ENCODE assay signal across 27 cellular contexts in the genomic region with DNA sequence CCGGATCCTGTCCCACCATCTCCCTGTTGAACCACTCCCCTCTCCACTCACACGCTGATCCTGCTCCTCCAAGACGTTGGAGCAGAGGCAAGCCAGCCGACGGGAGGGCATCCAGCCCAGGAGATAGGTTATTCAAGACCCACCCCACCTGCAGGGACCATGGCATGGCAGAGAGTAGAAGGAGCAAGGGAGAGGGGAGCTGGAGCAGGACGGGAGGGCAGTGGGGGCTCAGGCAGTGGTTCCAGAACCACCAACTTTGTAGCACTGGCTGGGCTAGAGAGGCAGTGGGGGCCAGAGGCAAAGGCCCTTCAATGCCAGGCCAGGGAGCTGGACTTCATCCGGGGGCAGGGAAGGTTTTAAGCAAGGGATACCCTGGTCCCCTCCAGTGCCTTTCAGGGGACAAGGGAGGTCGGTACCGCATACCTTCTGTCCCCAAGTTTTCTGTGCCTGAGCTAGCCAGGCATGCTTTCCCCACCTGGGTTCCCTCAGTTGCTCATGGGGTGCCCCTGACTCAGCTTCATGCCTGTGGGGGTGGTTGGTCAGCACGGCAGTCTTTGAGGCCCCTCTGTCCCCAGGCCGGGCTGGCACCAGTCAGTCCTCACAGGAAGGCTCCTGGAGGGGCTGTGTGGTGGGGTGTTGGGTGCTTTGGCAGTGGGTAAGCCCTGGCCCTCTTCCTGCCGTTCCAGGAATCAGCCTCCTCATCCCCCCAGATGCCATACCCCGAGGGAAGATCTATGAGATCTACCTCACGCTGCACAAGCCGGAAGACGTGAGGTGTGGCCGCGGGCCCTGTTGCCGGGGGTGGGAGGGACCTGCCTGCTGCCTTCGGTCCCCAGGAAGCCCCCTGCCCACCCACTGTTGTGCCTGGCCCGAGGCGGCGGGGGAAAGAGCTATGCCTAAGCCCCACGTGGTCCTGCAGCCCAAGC. TPM values are rescaled to one million over a fixed set of nuclear protein-coding genes. Genes with fewer than 3 reads are reported as not detected.
"Had no signal": no experiment of that assay in that cellular context is flagged by ENCODE, and none has a peak within 500 bp of the region (broad histone marks: within the 10 kb centered on the region; RNA-seq: fewer than 3 reads in every experiment).

No MANE protein-coding gene starts in this region.

- H3K4me3 ChIP-seq: body of pancreas, breast epithelium had no signal

- H3K27me3 ChIP-seq: body of pancreas had no signal

- H3K4me1 ChIP-seq: body of pancreas, breast epithelium had no signal

- H3K27ac ChIP-seq: body of pancreas, breast epithelium, WERI-Rb-1 had no signal

- H3K9me3 ChIP-seq: body of pancreas, breast epithelium had no signal

- H3K36me3 ChIP-seq: breast epithelium, WERI-Rb-1 had no signal

- H3K27ac Mint-ChIP-seq: activated CD4-positive, alpha-beta memory T cell treated with anti-CD3 and anti-CD28 coated beads, Interleukin-2, amount 10 ng/mL, durations not matched to agents 7 days and 5 days; activated CD8-positive, alpha-beta memory T cell treated with anti-CD3 and anti-CD28 coated beads, Interleukin-2, amount 10 ng/mL, durations not matched to agents 7 days and 5 days; activated naive CD8-positive, alpha-beta T cell treated with anti-CD3 and anti-CD28 coated beads, Interleukin-2, amount 10 ng/mL, durations not matched to agents 7 days and 5 days had no signal

- ATAC-seq: activated CD8-positive, alpha-beta memory T cell treated with anti-CD3 and anti-CD28 coated beads, Interleukin-2, amount 10 ng/mL, durations not matched to agents 7 days and 5 days; body of pancreas had no signal

- H3K4me3 Mint-ChIP-seq: activated CD4-positive, alpha-beta memory T cell treated with anti-CD3 and anti-CD28 coated beads, Interleukin-2, amount 10 ng/mL, durations not matched to agents 7 days and 5 days; activated CD8-positive, alpha-beta memory T cell treated with anti-CD3 and anti-CD28 coated beads, Interleukin-2, amount 10 ng/mL, durations not matched to agents 7 days and 5 days; activated naive CD8-positive, alpha-beta T cell treated with anti-CD3 and anti-CD28 coated beads, Interleukin-2, amount 10 ng/mL, durations not matched to agents 7 days and 5 days had no signal

- H3K4me1 Mint-ChIP-seq: activated CD4-positive, alpha-beta memory T cell treated with anti-CD3 and anti-CD28 coated beads, Interleukin-2, amount 10 ng/mL, durations not matched to agents 7 days and 5 days had no signal

- DNase-seq: activated CD4-positive, alpha-beta memory T cell treated with anti-CD3 and anti-CD28 coated beads, Interleukin-2, amount 10 ng/mL, durations not matched to agents 7 days and 5 days; activated CD4-positive, alpha-beta T cell treated with anti-CD3 and anti-CD28 coated beads for 1 hour; activated CD4-positive, alpha-beta T cell treated with anti-CD3 and anti-CD28 coated beads for 48 hours; activated CD4-positive, CD25-positive, alpha-beta regulatory T cell; activated CD8-positive, alpha-beta memory T cell treated with anti-CD3 and anti-CD28 coated beads for 24 hours; activated CD8-positive, alpha-beta memory T cell treated with anti-CD3 and anti-CD28 coated beads, Interleukin-2, amount 10 ng/mL, durations not matched to agents 7 days and 5 days; activated CD8-positive, alpha-beta memory T cell treated with anti-CD3 and anti-CD28 coated beads, Interleukin-2, amount 50 U/mL, for 48 hours; activated effector memory CD4-positive, alpha-beta T cell treated with Interleukin-2 at 50 U/mL for 16 hours; activated naive CD4-positive, alpha-beta T cell treated with anti-CD3 and anti-CD28 coated beads, Interleukin-2, amount 50 U/mL, for 16 hours; amygdala; body of pancreas; cerebellar nuclear complex; NCI-H1105; NCI-H1417 treated with DMSO at 0.1 percent for 48 hours; NCI-H1930; NCI-H2081 treated with DMSO at 0.1 percent for 48 hours; NCI-H524 treated with DMSO at 0.1 percent for 48 hours; SIG-M5; T1000; WERI-Rb-1 had no signal

- H3K36me3 Mint-ChIP-seq: activated CD8-positive, alpha-beta memory T cell treated with anti-CD3 and anti-CD28 coated beads, Interleukin-2, amount 10 ng/mL, durations not matched to agents 7 days and 5 days had no signal

RNA-seq across cellular contexts. Expression of gene HK3, which starts 22.4 kb away (rescaled TPM):
- total RNA-seq: activated CD8-positive, alpha-beta memory T cell treated with anti-CD3 and anti-CD28 coated beads, Interleukin-2, amount 10 ng/mL, durations not matched to agents 7 days and 5 days; astrocyte; MCF 10A; NCI-H460; RPMI7951; SK-MEL-5 had no signal
